ENCODE assay signal across 8 cellular contexts in genomic region chr20:34112600-34113061, GRCh38. TPM values are rescaled to one million over a fixed set of nuclear protein-coding genes. Genes with fewer than 3 reads are reported as not detected.
DNase-seq lines count a peak whose midpoint lies in the region; ATAC-seq and TF ChIP-seq lines count a peak whose summit lies in the region.

No MANE protein-coding gene starts in this region.

- TF ChIP-seq CTCF in GM13976 (IDR thresholded peaks at IDR 0.05; ENCODE audit: borderline replicate concordance, control extremely low read depth, extremely low read depth, insufficient read depth, missing control alignments) (no peak), heart right ventricle (IDR thresholded peaks at IDR 0.05) (no peak)

- no peaks in the 10 kb centered on the region for H3K27me3 Mint-ChIP-seq in activated naive CD8-positive, alpha-beta T cell treated with anti-CD3 and anti-CD28 coated beads for 36 hours

- H3K4me3 ChIP-seq in heart right ventricle (peak overlapping the region in 9 of 10 donors; percentile 69 to 95 (median 80)), rectal smooth muscle tissue (ENCODE audit: low read length) (peak overlapping the region; percentile 80)

- in situ Hi-C loops in ACHN (cut with HindIII; ENCODE audit: low pct_ligation_motif_present, low pct_unique_long_range_greater_than_20kb, low sequenced_read_pairs) (no loop called here), GM13976 (cut with MboI; ENCODE audit: low sequenced_read_pairs, unreplicated experiment) (no loop called here)

- H3K4me3 Mint-ChIP-seq in activated naive CD8-positive, alpha-beta T cell treated with anti-CD3 and anti-CD28 coated beads for 36 hours = peak overlapping the region; percentile 94

- intact Hi-C loops in heart right ventricle (cut with DNase I) = loop anchor here in 1 of 10 donors (5.0 kb wide), 1 partner anchor 120 kb away; the partner anchor contains the start of gene RALY

- H3K4me1 ChIP-seq in heart right ventricle (peaks cover 4 to 44% (median 35%) of the 10 kb centered on the region in 9 donors), rectal smooth muscle tissue (ENCODE audit: control insufficient read depth, insufficient read depth, low read length) (peaks cover 21% of the 10 kb centered on the region)

- DNase-seq in ACHN (peak; percentile 20), GM13976 (ENCODE audit: low spot score) (peak; percentile 45), NCI-H1092 (lab: John Stamatoyannopoulos, UW) (peak; percentile 29), heart right ventricle (peak in 1 of 2 donors; percentile 18)
- no peak for DNase-seq in activated naive CD8-positive, alpha-beta T cell treated with anti-CD3 and anti-CD28 coated beads for 36 hours
- DNase-seq in activated CD4-positive, CD25-positive, alpha-beta regulatory T cell (lab: John Stamatoyannopoulos, UW) = no peak

- H3K36me3 Mint-ChIP-seq in activated naive CD8-positive, alpha-beta T cell treated with anti-CD3 and anti-CD28 coated beads for 36 hours = peaks cover 37% of the 10 kb centered on the region

- H3K27ac ChIP-seq in heart right ventricle (peak overlapping the region; percentile 53 to 98 (median 94)), rectal smooth muscle tissue (ENCODE audit: low read depth, low read length) (peak overlapping the region; percentile 81)

- H3K9me3 ChIP-seq in heart right ventricle = no peaks in the 10 kb centered on the region

- H3K36me3 ChIP-seq in heart right ventricle = peaks cover 0 to 22% (median 0%) of the 10 kb centered on the region in 9 donors
- peaks cover 3% of the 10 kb centered on the region for H3K36me3 ChIP-seq in rectal smooth muscle tissue (ENCODE audit: control insufficient read depth, insufficient read depth, low read length)

- no peaks in the 10 kb centered on the region for H3K9me3 Mint-ChIP-seq in activated naive CD8-positive, alpha-beta T cell treated with anti-CD3 and anti-CD28 coated beads for 36 hours

- ATAC-seq in heart right ventricle (peak in 4 of 8 donors; percentile 4 to 27 (median 14)), HG03460 (IDR thresholded peaks at IDR 0.05; ENCODE audit: unreplicated experiment) (no peak)

- H3K9ac ChIP-seq in rectal smooth muscle tissue (ENCODE audit: low read length) = peak overlapping the region; percentile 51

- H3K4me1 Mint-ChIP-seq in activated naive CD8-positive, alpha-beta T cell treated with anti-CD3 and anti-CD28 coated beads for 36 hours = peaks cover 30% of the 10 kb centered on the region

- 0 to 1% methylated on average over 18 of the region's 18 CpGs for WGBS in heart right ventricle, 2 donors

- peak overlapping the region; percentile 98 for H3K27ac Mint-ChIP-seq in activated naive CD8-positive, alpha-beta T cell treated with anti-CD3 and anti-CD28 coated beads for 36 hours

- no peaks in the 10 kb centered on the region for H3K27me3 ChIP-seq in heart right ventricle
- no peaks in the 10 kb centered on the region for H3K27me3 ChIP-seq in rectal smooth muscle tissue (ENCODE audit: control insufficient read depth, insufficient read depth, low read length)

RNA-seq across cellular contexts. Expression of gene EIF2S2, which starts 0.6 kb away (rescaled TPM):
- total RNA-seq in activated naive CD8-positive, alpha-beta T cell treated with anti-CD3 and anti-CD28 coated beads for 36 hours = 100 to 1,000 TPM; 177 to 179 TPM
- 10 to 100 TPM; 32.4 to 59.7 (median 41.1) TPM for total RNA-seq in heart right ventricle
- polyA plus RNA-seq in heart right ventricle = 10 to 100 TPM; 22.2 to 67.7 TPM

Comparison
In these comparisons a context has a peak if more than half of its experiments do, and no peak if none do; other contexts are left out.
1. DNase-seq: peak in ACHN (single experiment), GM13976 (single experiment) and NCI-H1092 (single experiment); none in activated naive CD8-positive, alpha-beta T cell treated with anti-CD3 and anti-CD28 coated beads for 36 hours (single experiment) and activated CD4-positive, CD25-positive, alpha-beta regulatory T cell (0 of 4).